8 cellular contexts compared by ENCODE assay signal in genomic region chr12:8948711-8949524, GRCh38. TPM values are rescaled to one million over a fixed set of nuclear protein-coding genes. Genes with fewer than 3 reads are reported as not detected.
DNase-seq lines count a peak whose midpoint lies in the region; ATAC-seq, FAIRE-seq and TF ChIP-seq lines count a peak whose summit lies in the region.

No MANE protein-coding gene starts in this region.

- POLR2A ChIA-PET in Caco-2 (lab: Charles Lee) = interaction anchor here (1.0 to 1.5 kb wide), 4 partner anchors 10 to 115 kb away, joined by 3 to 17 read pairs (median 9); partner anchors contain the start of gene PHC1

- H3K27ac Mint-ChIP-seq in Caco-2 (ENCODE audit: unreplicated experiment) = peak overlapping the region; percentile 77

- peak overlapping the region; percentile 87 to 98 (median 96) for H3K9ac ChIP-seq in subcutaneous abdominal adipose tissue (ENCODE audit: low read length in 5 of 5)

- peak overlapping the region; percentile 83 for H3K4me3 Mint-ChIP-seq in Caco-2 (ENCODE audit: unreplicated experiment)

- peak overlapping the region; percentile 92 for H3K27ac ChIP-seq in subcutaneous abdominal adipose tissue (ENCODE audit: low read depth, low read length)

- CTCF ChIA-PET in Caco-2 (lab: Charles Lee) = interaction anchor here (0.6 to 2.5 kb wide), 14 partner anchors 10 to 759 kb away, joined by 3 to 29 read pairs (median 4); partner anchors contain the start of gene PHC1

- no peaks in the 10 kb centered on the region for H3K27me3 ChIP-seq in Caco-2 (replicated peaks; ENCODE audit: control insufficient read depth, insufficient read depth, low read length)
- H3K27me3 ChIP-seq in subcutaneous abdominal adipose tissue (ENCODE audit: control insufficient read depth in 5 of 5, insufficient read depth in 4 of 5, low read length in 5 of 5) = peaks cover 0 to 9% (median 0%) of the 10 kb centered on the region in 5 donors

- BruUV-seq in Caco-2 (replicated peaks; lab: Mats Ljungman, UMichigan) = TSS peak; percentile 60

- peaks cover 4% of the 10 kb centered on the region for H3K36me3 ChIP-seq in Caco-2 (ENCODE audit: control insufficient read depth, insufficient read depth, low read length)
- peaks cover 13 to 29% (median 16%) of the 10 kb centered on the region in 5 donors for H3K36me3 ChIP-seq in subcutaneous abdominal adipose tissue (ENCODE audit: control insufficient read depth in 5 of 5, insufficient read depth in 5 of 5, low read length in 5 of 5)

- intact Hi-C loops in Caco-2 (cut with micrococcal nuclease; ENCODE audit: unreplicated experiment) = loop anchor here (1.0 kb wide), 1 partner anchor 35 kb away; the partner anchor contains the start of gene PHC1

- no peaks in the 10 kb centered on the region for H3K27me3 Mint-ChIP-seq in Caco-2 (ENCODE audit: insufficient read depth, unreplicated experiment)

- FAIRE-seq in GM19239 (lab: Jason Lieb, UNC) = peak; percentile 65

- H3K9me3 ChIP-seq in Caco-2 (peaks cover 4% of the 10 kb centered on the region; the same call in 1 of the 2 replicates), subcutaneous abdominal adipose tissue (ENCODE audit: control insufficient read depth in 5 of 5, low read length in 5 of 5) (no peaks in the 10 kb centered on the region)

- H3K36me3 Mint-ChIP-seq in Caco-2 (ENCODE audit: insufficient read depth, unreplicated experiment) = peaks cover 47% of the 10 kb centered on the region

- TF ChIP-seq CTCF in Caco-2 (IDR thresholded peaks at IDR 0.05; ENCODE audit: insufficient read depth in 1 of 2, low read depth in 1 of 2, low read length in 1 of 2, severe bottlenecking in 1 of 2, unreplicated experiment in 1 of 2) = no peak

- H3K4me1 ChIP-seq in Caco-2 = peaks cover 6% of the 10 kb centered on the region
- H3K4me1 ChIP-seq in subcutaneous abdominal adipose tissue (ENCODE audit: control insufficient read depth in 5 of 5, insufficient read depth in 5 of 5, low read length in 5 of 5) = peaks cover 12 to 42% (median 34%) of the 10 kb centered on the region in 5 donors

- H3K9me3 Mint-ChIP-seq in Caco-2 (ENCODE audit: unreplicated experiment) = peaks cover 17% of the 10 kb centered on the region

- ATAC-seq in HG03342 (IDR thresholded peaks at IDR 0.05; ENCODE audit: unreplicated experiment) = peak; percentile 30

- peaks cover 9% of the 10 kb centered on the region for H3K4me1 Mint-ChIP-seq in Caco-2 (ENCODE audit: low read depth, unreplicated experiment)

- DNase-seq in Caco-2 (peak in 1 of 2 experiments; percentile 15), GM19239 (ENCODE audit: insufficient read length, low spot score) (peak; percentile 22), RKO (ENCODE audit: low spot score) (peak; percentile 66), cerebellum (ENCODE audit: low spot score) (peak; percentile 6), left kidney (ENCODE audit: low read depth, low spot score) (peak; percentile 41)
- DNase-seq in stimulated activated CD4-positive, alpha-beta T cell treated with anti-CD3 and anti-CD28 coated beads, Interleukin-2, amount 100 ng/mL, for 48 hours = no peak

- H3K4me3 ChIP-seq in Caco-2 (ENCODE audit: low read depth, low read length) (peak overlapping the region; percentile 69), subcutaneous abdominal adipose tissue (ENCODE audit: low read depth in 1 of 5, low read length in 5 of 5) (peak overlapping the region; percentile 77 to 92 (median 89))

RNA-seq across cellular contexts. Expression of gene M6PR, which starts 0.5 kb away (rescaled TPM):
- 303 and 310 TPM in 2 replicates for total RNA-seq in Caco-2 (2022)
- total RNA-seq in cerebellum = 60.3 TPM

RNA-seq across cellular contexts. Expression of gene PHC1, which starts 34.6 kb away (rescaled TPM):
- total RNA-seq in Caco-2 (2022) (25.8 and 28.7 TPM in 2 replicates), cerebellum (42.8 TPM)

RNA-seq across cellular contexts. Expression of gene KLRG1, which starts 40.4 kb away (rescaled TPM):
- total RNA-seq in Caco-2 (2022) (1.2 and 3.0 TPM in 2 replicates), cerebellum (10.5 TPM)

Comparison
In these comparisons a context has a peak if more than half of its experiments do, and no peak if none do; other contexts are left out.
1. DNase-seq: peak in GM19239 (single experiment), RKO (single experiment), cerebellum (single experiment) and left kidney (single experiment); none in stimulated activated CD4-positive, alpha-beta T cell treated with anti-CD3 and anti-CD28 coated beads, Interleukin-2, amount 100 ng/mL, for 48 hours (0 of 2).